Comparison of ENCODE assay signal across 21 cellular contexts in the genomic region with DNA sequence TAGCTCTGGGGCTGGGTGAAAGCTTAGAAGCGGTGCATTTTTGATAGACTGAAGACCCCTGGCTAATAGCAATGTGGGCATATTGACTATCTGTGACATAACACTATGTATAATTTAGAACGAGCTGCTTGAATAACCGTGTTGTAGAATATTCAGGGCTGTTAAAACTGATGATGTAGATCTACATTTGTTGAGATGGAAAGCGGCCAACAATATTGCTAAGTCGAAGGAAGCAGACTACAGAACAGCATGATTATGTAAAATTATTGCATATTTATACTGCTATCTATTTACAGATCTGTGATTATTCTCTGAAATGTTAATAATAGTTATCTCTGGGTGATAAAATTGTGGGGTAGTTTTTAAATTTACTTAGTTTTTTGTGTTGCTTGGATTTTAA. TPM values are rescaled to one million over a fixed set of nuclear protein-coding genes. Genes with fewer than 3 reads are reported as not detected.
DNase-seq lines count a peak whose midpoint lies in the region; ATAC-seq and TF ChIP-seq lines count a peak whose summit lies in the region.
"Had no signal": no experiment of that assay in that cellular context is flagged by ENCODE, and none has a peak within 500 bp of the region (broad histone marks: within the 10 kb centered on the region; RNA-seq: fewer than 3 reads in every experiment).

No MANE protein-coding gene starts in this region.

- H3K9me2 ChIP-seq in GM23248 (ENCODE audit: insufficient read depth), result no peaks in the 10 kb centered on the region

- no peaks in the 10 kb centered on the region for H4K20me1 ChIP-seq in GM23248 (ENCODE audit: insufficient read depth)

- POLR2A ChIA-PET in A673 (lab: Charles Lee; ENCODE audit: low non-redundant PET), result no interaction called here

- H3K27me3 ChIP-seq in A673 (replicated peaks; ENCODE audit: insufficient read depth, low read depth, low read length, poor library complexity), result no peaks in the 10 kb centered on the region
- H3K27me3 ChIP-seq in GM23248 (replicated peaks; ENCODE audit: insufficient read depth), result no peaks in the 10 kb centered on the region
- H3K27me3 ChIP-seq in RWPE2 (ENCODE audit: insufficient read depth, poor library complexity, severe bottlenecking), result no peaks in the 10 kb centered on the region
- H3K27me3 ChIP-seq: BE2C had no signal

- no TSS peak for BruUV-seq in A673 (replicated peaks; lab: Mats Ljungman, UMichigan)

- H3K36me3 Mint-ChIP-seq in activated T-cell treated with anti-CD3 and anti-CD28 coated beads, Interleukin-2, amount 50 U/mL, for 72 hours (ENCODE audit: insufficient read depth in 2 of 2), result no peaks in the 10 kb centered on the region
- H3K36me3 Mint-ChIP-seq: CD4-positive, CD25-positive, alpha-beta regulatory T cell had no signal

- H3K27me3 Mint-ChIP-seq in activated T-cell treated with anti-CD3 and anti-CD28 coated beads, Interleukin-2, amount 50 U/mL, for 72 hours (ENCODE audit: low read depth), result peaks cover 64% of the 10 kb centered on the region

- no peak overlapping the region for H3K27ac Mint-ChIP-seq in activated T-cell treated with anti-CD3 and anti-CD28 coated beads, Interleukin-2, amount 50 U/mL, for 72 hours
- H3K27ac Mint-ChIP-seq: CD4-positive, CD25-positive, alpha-beta regulatory T cell; CD8-positive, alpha-beta memory T cell had no signal

- peaks cover 50% of the 10 kb centered on the region for H3K79me2 ChIP-seq in GM23248 (ENCODE audit: insufficient read depth)

- H3K4me2 ChIP-seq in GM23248 (ENCODE audit: unreplicated experiment), result peak overlapping the region; percentile 81

- no peak for TF ChIP-seq CTCF in A673 (conservative IDR thresholded peaks at IDR 0.05; ENCODE audit: low read depth, low read length)
- no peak for TF ChIP-seq CTCF in RWPE2 (IDR thresholded peaks at IDR 0.05; ENCODE audit: poor library complexity, severe bottlenecking)
- no peak for TF ChIP-seq CTCF in choroid plexus epithelial cell (conservative IDR thresholded peaks at IDR 0.05; ENCODE audit: low read depth, low read length)

- CTCF ChIA-PET in A673 (lab: Charles Lee), result no interaction called here

- peaks cover 48% of the 10 kb centered on the region for H3K4me1 ChIP-seq in A673 (ENCODE audit: insufficient read depth, low read length, poor library complexity, severe bottlenecking)
- H3K4me1 ChIP-seq in GM23248 (ENCODE audit: insufficient read depth), result peaks cover 97% of the 10 kb centered on the region
- H3K4me1 ChIP-seq in RWPE2 (ENCODE audit: insufficient read depth, poor library complexity, severe bottlenecking), result peaks cover 71% of the 10 kb centered on the region
- H3K4me1 ChIP-seq: BE2C had no signal

- in situ Hi-C loops in GM23248 (cut with MboI), result loop anchor here (10.0 kb wide), 1 partner anchor 147 kb away; the partner anchor contains the start of gene DDAH1

- WGBS in GM23248 (ENCODE audit: low coverage in 1 of 2, low lambda C conversion rate in 2 of 2, missing lambda C conversion rate in 2 of 2), 2 experiments, result 69 to 74% methylated on average over 5 of the region's 5 CpGs

- H3K4me1 Mint-ChIP-seq in activated T-cell treated with anti-CD3 and anti-CD28 coated beads, Interleukin-2, amount 50 U/mL, for 72 hours (ENCODE audit: low read depth), result peaks cover 23% of the 10 kb centered on the region
- H3K4me1 Mint-ChIP-seq: CD4-positive, CD25-positive, alpha-beta regulatory T cell; CD8-positive, alpha-beta memory T cell had no signal

- H3K27ac ChIP-seq in A673 (ENCODE audit: low read depth, low read length, poor library complexity, severe bottlenecking) (peak overlapping the region; percentile 31), GM23248 (peak overlapping the region; percentile 99), RWPE2 (ENCODE audit: poor library complexity, severe bottlenecking) (peak overlapping the region; percentile 97)

- H3K9me3 Mint-ChIP-seq in activated T-cell treated with anti-CD3 and anti-CD28 coated beads, Interleukin-2, amount 50 U/mL, for 72 hours, result no peaks in the 10 kb centered on the region
- H3K9me3 Mint-ChIP-seq: CD8-positive, alpha-beta memory T cell had no signal

- H3K4me3 Mint-ChIP-seq in activated T-cell treated with anti-CD3 and anti-CD28 coated beads, Interleukin-2, amount 50 U/mL, for 72 hours, result no peak overlapping the region
- H3K4me3 Mint-ChIP-seq: CD4-positive, CD25-positive, alpha-beta regulatory T cell; CD8-positive, alpha-beta memory T cell had no signal

- no peak for DNase-seq in A673 (ENCODE audit: low spot score)
- DNase-seq in GM23248, result peak; percentile 44
- DNase-seq in RWPE2 (ENCODE audit: low spot score), result no peak
- peak; percentile 67 for DNase-seq in choroid plexus epithelial cell (ENCODE audit: low read depth)
- DNase-seq in activated T-cell treated with anti-CD3 and anti-CD28 coated beads, Interleukin-2, amount 50 U/mL, for 72 hours, result no peak
- no peak for DNase-seq in NOMO-1 treated with dmso at 0.1 percent for 144 hours (lab: John Stamatoyannopoulos, UW; ENCODE audit: unreplicated experiment)
- DNase-seq in NCI-H226, result no peak
- DNase-seq: 8988T; ACHN; BE2C; C1 segment of cervical spinal cord; CD4-positive, CD25-positive, alpha-beta regulatory T cell; CD8-positive, alpha-beta memory T cell; COR-L47; DMS 273 treated with DMSO at 0.1 percent for 48 hours; GDM1; GOT3; H7 had no signal

- H2AFZ ChIP-seq in GM23248, result no peak overlapping the region

- no peak for ATAC-seq in RWPE2 (ENCODE audit: low read depth)
- ATAC-seq in activated T-cell treated with anti-CD3 and anti-CD28 coated beads, Interleukin-2, amount 50 U/mL, for 72 hours (replicated peaks in 1 of 2), result no peak
- ATAC-seq in HG02884 (IDR thresholded peaks at IDR 0.05; ENCODE audit: unreplicated experiment), result no peak
- ATAC-seq: HCT116, HepG2 had no signal

- intact Hi-C loops in A673 (cut with micrococcal nuclease; ENCODE audit: unreplicated experiment), result no loop called here

- H3K4me3 ChIP-seq in A673 (ENCODE audit: low read depth, low read length, poor library complexity, severe bottlenecking) (no peak overlapping the region), GM23248 (no peak overlapping the region), RWPE2 (ENCODE audit: severe bottlenecking) (no peak overlapping the region), choroid plexus epithelial cell (ENCODE audit: low read depth, low read length) (no peak overlapping the region)

- peaks cover 99% of the 10 kb centered on the region for H3F3A ChIP-seq in GM23248 (ENCODE audit: insufficient read depth)

- H3K9ac ChIP-seq in GM23248, result no peak overlapping the region

- no peaks in the 10 kb centered on the region for H3K36me3 ChIP-seq in A673 (ENCODE audit: insufficient read depth, low read length, poor library complexity, severe bottlenecking)
- H3K36me3 ChIP-seq in GM23248 (ENCODE audit: low read depth), result peaks cover 25% of the 10 kb centered on the region
- no peaks in the 10 kb centered on the region for H3K36me3 ChIP-seq in RWPE2 (ENCODE audit: low read depth)
- H3K36me3 ChIP-seq: BE2C had no signal

- H3K9me3 ChIP-seq in A673 (ENCODE audit: low read depth, low read length, poor library complexity, severe bottlenecking) (no peaks in the 10 kb centered on the region), GM23248 (ENCODE audit: low read depth) (no peaks in the 10 kb centered on the region), RWPE2 (ENCODE audit: severe bottlenecking) (no peaks in the 10 kb centered on the region)
- H3K9me3 ChIP-seq: BE2C had no signal

RNA-seq across cellular contexts. Expression of gene BCL10, which starts 41.1 kb away (rescaled TPM):
- total RNA-seq in A673 (2021), result 18.1 and 20.9 TPM in 2 replicates
- total RNA-seq in GM23248 (2014; rRNA removed; shearing (Covaris generic)), result 45.5 and 51.4 TPM in 2 replicates
- polyA plus RNA-seq in GM23248 (2016; fragmentation: Nextera tagmentation; extraction: Ambion mirVana), result 70.7 and 74.2 TPM in 2 replicates
- total RNA-seq in activated T-cell treated with anti-CD3 and anti-CD28 coated beads, Interleukin-2, amount 50 U/mL, for 72 hours, result 10 to 100 TPM; 23.8 to 30.1 TPM

RNA-seq across cellular contexts. Expression of gene C1orf52, which starts 58.1 kb away (rescaled TPM):
- total RNA-seq in A673 (2021), result 30.2 and 31.9 TPM in 2 replicates
- 26.7 and 30.9 TPM in 2 replicates for total RNA-seq in GM23248 (2014; rRNA removed; shearing (Covaris generic))
- 72.4 and 76.4 TPM in 2 replicates for polyA plus RNA-seq in GM23248 (2016; fragmentation: Nextera tagmentation; extraction: Ambion mirVana)
- 10 to 100 TPM; 23.3 to 25.6 TPM for total RNA-seq in activated T-cell treated with anti-CD3 and anti-CD28 coated beads, Interleukin-2, amount 50 U/mL, for 72 hours

Comparison
In these comparisons a context has a peak if more than half of its experiments do, and no peak if none do; other contexts are left out.
1. DNase-seq: peak in GM23248 (single experiment) and choroid plexus epithelial cell (single experiment); none in A673 (single experiment), RWPE2 (single experiment), activated T-cell treated with anti-CD3 and anti-CD28 coated beads, Interleukin-2, amount 50 U/mL, for 72 hours (0 of 2), NOMO-1 treated with dmso at 0.1 percent for 144 hours (single experiment) and NCI-H226 (single experiment).
2. H3K27ac ChIP-seq: peak in every context shown above with its lines; median percentile 99 in GM23248; 97 in RWPE2; 31 in A673.